ENCODE assay signal across 17 cellular contexts in the genomic region with DNA sequence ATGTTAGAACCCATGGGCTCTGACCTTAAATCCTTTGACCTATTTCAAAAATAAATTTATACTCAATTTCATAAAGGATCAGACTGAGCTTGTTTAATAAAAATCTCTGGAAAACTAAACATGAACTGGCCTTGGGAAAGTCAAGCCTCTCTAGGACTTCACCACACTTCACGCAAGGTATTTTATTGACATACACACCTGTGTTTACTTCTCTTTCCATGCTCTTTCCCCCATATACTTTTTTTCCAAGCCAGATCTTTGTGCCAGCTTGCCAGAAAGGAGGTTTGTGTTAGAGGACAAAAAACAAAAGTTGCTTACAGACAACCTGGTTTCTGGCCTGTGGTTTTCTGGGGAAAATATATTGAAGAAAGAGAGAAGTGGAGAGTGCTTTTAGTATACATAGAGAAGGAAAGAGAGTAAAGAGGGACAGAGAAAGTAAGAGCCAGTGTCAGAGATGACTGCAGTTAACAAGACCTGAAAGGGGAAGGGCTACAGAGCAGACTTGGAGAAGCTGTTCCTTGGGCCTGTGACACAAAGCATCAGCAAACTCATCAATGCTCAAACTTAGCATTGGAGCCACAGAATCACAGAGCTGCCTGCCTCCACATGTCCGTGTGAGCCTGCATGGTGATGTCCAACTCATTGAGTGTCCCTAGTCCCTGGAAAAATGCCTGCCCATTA.
A peak's percentile ranks its signal among the peaks of the same experiment; 100 is the strongest.
DNase-seq lines count a peak whose midpoint lies in the region; ATAC-seq and TF ChIP-seq lines count a peak whose summit lies in the region.
"Had no signal": no experiment of that assay in that cellular context is flagged by ENCODE, and none has a peak within 500 bp of the region (broad histone marks: within the 10 kb centered on the region; RNA-seq: fewer than 3 reads in every experiment).

No MANE protein-coding gene starts in this region.

- WGBS in heart right ventricle, 2 donors, result 80 to 88% methylated on average over 2 of the region's 2 CpGs

- H3K27ac ChIP-seq in left lung (no peak overlapping the region), heart right ventricle (no peak overlapping the region)
- H3K27ac ChIP-seq: SJCRH30 had no signal

- TF ChIP-seq CTCF in left lung (IDR thresholded peaks at IDR 0.05) (no peak), type B pancreatic cell (conservative IDR thresholded peaks at IDR 0.05) (no peak), heart right ventricle (IDR thresholded peaks at IDR 0.05) (no peak)

- H3K4me1 Mint-ChIP-seq in type B pancreatic cell (ENCODE audit: unreplicated experiment), result no peaks in the 10 kb centered on the region
- H3K4me1 Mint-ChIP-seq: CD8-positive, alpha-beta memory T cell had no signal

- H3K4me3 Mint-ChIP-seq in type B pancreatic cell, result no peak overlapping the region
- H3K4me3 Mint-ChIP-seq: CD8-positive, alpha-beta memory T cell had no signal

- intact Hi-C loops in left lung (cut with DNase I) (no loop called here), heart right ventricle (cut with DNase I) (no loop called here)

- no peaks in the 10 kb centered on the region for H3K27me3 Mint-ChIP-seq in type B pancreatic cell
- H3K27me3 Mint-ChIP-seq: CD8-positive, alpha-beta memory T cell had no signal

- DNase-seq in LoVo (ENCODE audit: low spot score) (peak; percentile 19), UCSD-AML1 (lab: John Stamatoyannopoulos, UW; ENCODE audit: unreplicated experiment) (peak; percentile 3), left lung (no peak), type B pancreatic cell (ENCODE audit: extremely low spot score, unreplicated experiment) (no peak), heart right ventricle (no peak)
- DNase-seq: C1 segment of cervical spinal cord; CD8-positive, alpha-beta memory T cell; DMS79 treated with DMSO at 0.1 percent for 48 hours; KBM-7; NCI-H1105 treated with DMSO at 0.1 percent for 48 hours; NCI-H187; NCI-H2107; NCI-H510A treated with DMSO at 0.1 percent for 48 hours; SJCRH30 had no signal

- H3K4me3 ChIP-seq in left lung (no peak overlapping the region), heart right ventricle (no peak overlapping the region)
- H3K4me3 ChIP-seq: SJCRH30 had no signal

- no peaks in the 10 kb centered on the region for H3K9me3 Mint-ChIP-seq in type B pancreatic cell

- ATAC-seq in left lung, result peak; percentile 81
- ATAC-seq in heart right ventricle, result no peak
- no peak for ATAC-seq in GM21576 (IDR thresholded peaks at IDR 0.05; ENCODE audit: unreplicated experiment)
- no peak for ATAC-seq in HG02884 (IDR thresholded peaks at IDR 0.05; ENCODE audit: unreplicated experiment)
- ATAC-seq: HCT116 had no signal

- no peaks in the 10 kb centered on the region for H3K36me3 ChIP-seq in left lung
- H3K36me3 ChIP-seq in heart right ventricle, result no peaks in the 10 kb centered on the region
- H3K36me3 ChIP-seq: SJCRH30 had no signal

- peak overlapping the region; percentile 24 for H3K27ac Mint-ChIP-seq in type B pancreatic cell
- H3K27ac Mint-ChIP-seq: CD8-positive, alpha-beta memory T cell had no signal

- H3K4me1 ChIP-seq in left lung, result no peaks in the 10 kb centered on the region
- no peaks in the 10 kb centered on the region for H3K4me1 ChIP-seq in heart right ventricle
- H3K4me1 ChIP-seq: SJCRH30 had no signal

- no peaks in the 10 kb centered on the region for H3K36me3 Mint-ChIP-seq in type B pancreatic cell
- H3K36me3 Mint-ChIP-seq: CD8-positive, alpha-beta memory T cell had no signal

- no peaks in the 10 kb centered on the region for H3K9me3 ChIP-seq in left lung
- H3K9me3 ChIP-seq in heart right ventricle, result peaks cover 0 to 3% (median 0%) of the 10 kb centered on the region in 11 donors
- H3K9me3 ChIP-seq: SJCRH30 had no signal

- H3K27me3 ChIP-seq in left lung (no peaks in the 10 kb centered on the region), heart right ventricle (no peaks in the 10 kb centered on the region)
- H3K27me3 ChIP-seq: SJCRH30 had no signal

Comparison
In these comparisons a context has a peak if more than half of its experiments do, and no peak if none do; other contexts are left out.
1. DNase-seq: peak in LoVo (single experiment) and UCSD-AML1 (single experiment); none in left lung (0 of 2), type B pancreatic cell (single experiment) and heart right ventricle (0 of 2).